In the genomic region with DNA sequence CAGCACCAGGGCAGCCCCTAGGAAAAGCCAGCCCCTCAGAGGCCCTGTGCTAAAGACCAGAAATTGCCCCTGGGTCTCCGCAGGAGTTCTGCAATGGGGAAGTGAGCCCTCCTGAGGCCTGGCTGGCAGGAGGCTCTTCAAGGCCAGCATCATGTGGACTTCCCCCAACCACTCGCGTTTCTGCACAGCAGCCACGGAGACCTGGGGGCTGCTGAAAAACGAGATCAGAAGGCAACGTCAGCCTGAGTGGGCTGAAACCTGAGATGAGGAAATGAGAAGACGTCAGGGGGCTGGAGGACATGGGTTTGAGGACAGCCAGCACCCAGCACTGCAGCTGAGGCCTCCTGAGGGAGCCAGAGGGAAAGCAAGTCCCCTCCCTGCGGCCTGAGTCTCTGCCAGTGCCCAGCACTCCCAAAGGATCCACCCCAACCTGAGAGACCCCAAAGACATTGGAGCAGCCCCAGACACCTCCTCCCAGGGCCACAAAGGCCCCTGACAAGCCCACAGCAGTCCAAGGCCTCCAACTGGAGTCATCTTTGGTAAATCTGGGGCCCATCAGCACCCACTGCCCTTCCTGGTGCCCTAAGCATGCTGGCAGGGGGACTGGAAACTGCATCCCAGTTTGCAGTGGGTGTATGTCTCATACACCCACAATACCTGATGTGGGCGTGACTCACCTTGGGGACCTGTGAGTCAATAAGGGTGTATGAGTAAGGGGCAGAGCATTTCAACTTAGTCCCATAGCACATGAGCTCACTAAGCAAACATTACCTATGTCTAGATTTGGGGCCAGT, we compare ENCODE assay signal across 8 cellular contexts. TPM values are rescaled to one million over a fixed set of nuclear protein-coding genes. Genes with fewer than 3 reads are reported as not detected.
DNase-seq lines count a peak whose midpoint lies in the region; ATAC-seq and TF ChIP-seq lines count a peak whose summit lies in the region.

No MANE protein-coding gene starts in this region.

- H3K4me3 ChIP-seq in ACC112 (ENCODE audit: low read depth, low read length) (no peak overlapping the region), left lung (no peak overlapping the region), body of pancreas (no peak overlapping the region)

- WGBS in body of pancreas, 2 donors: 46 to 54% methylated on average over 4 to 8 of the region's 9 CpGs

- ATAC-seq in GM18867 (IDR thresholded peaks at IDR 0.05; ENCODE audit: unreplicated experiment): peak; percentile 32
- ATAC-seq in HG03432 (IDR thresholded peaks at IDR 0.05; ENCODE audit: unreplicated experiment): peak; percentile 36
- ATAC-seq in left lung: peak; percentile 66
- no peak for ATAC-seq in body of pancreas

- DNase-seq in activated CD4-positive, alpha-beta T cell treated with anti-CD3 and anti-CD28 coated beads, Interleukin-2, amount 50 U/mL, for 4 hours: peak; percentile 42 to 61
- DNase-seq in left lung: no peak
- no peak for DNase-seq in NCI-H1048 (lab: John Stamatoyannopoulos, UW)
- no peak for DNase-seq in body of pancreas
- no peak for DNase-seq in middle frontal gyrus (ENCODE audit: extremely low spot score, low spot score)

- TF ChIP-seq CTCF in left lung (IDR thresholded peaks at IDR 0.05) (no peak), body of pancreas (IDR thresholded peaks at IDR 0.05) (no peak)

- H3K4me1 ChIP-seq in ACC112 (ENCODE audit: control insufficient read depth, insufficient read depth, low read length, unreplicated experiment) (peaks cover 79% of the 10 kb centered on the region), left lung (peaks cover 0 to 10% of the 10 kb centered on the region in 2 donors), body of pancreas (no peaks in the 10 kb centered on the region)

- H3K27ac ChIP-seq in ACC112 (ENCODE audit: low read depth, low read length): peak overlapping the region; percentile 79
- H3K27ac ChIP-seq in left lung: no peak overlapping the region
- no peak overlapping the region for H3K27ac ChIP-seq in body of pancreas

- intact Hi-C loops in left lung (cut with DNase I): no loop called here
- intact Hi-C loops in body of pancreas (cut with DNase I): no loop called here

- H3K27me3 ChIP-seq in ACC112 (ENCODE audit: insufficient read depth, low read length): no peaks in the 10 kb centered on the region
- H3K27me3 ChIP-seq in left lung: peaks cover 0 to 8% of the 10 kb centered on the region in 2 donors
- no peaks in the 10 kb centered on the region for H3K27me3 ChIP-seq in body of pancreas

- TF ChIP-seq POLR2A in body of pancreas (IDR thresholded peaks at IDR 0.05): no peak

- no peaks in the 10 kb centered on the region for H3K79me2 ChIP-seq in ACC112 (ENCODE audit: control insufficient read depth, insufficient read depth, low read length, unreplicated experiment)

- H3K36me3 ChIP-seq in ACC112 (ENCODE audit: insufficient read depth, low read length) (no peaks in the 10 kb centered on the region), left lung (no peaks in the 10 kb centered on the region), body of pancreas (replicated peaks in 1 of 2; ENCODE audit: insufficient read depth in 1 of 2, low read depth in 2 of 2) (no peaks in the 10 kb centered on the region)

- no peak overlapping the region for H2AFZ ChIP-seq in ACC112 (ENCODE audit: low read length, unreplicated experiment)

- H3K9me3 ChIP-seq in left lung (no peaks in the 10 kb centered on the region), body of pancreas (no peaks in the 10 kb centered on the region)

RNA-seq across cellular contexts. Expression of gene CYP11A1, which starts 29.2 kb away (rescaled TPM):
- total RNA-seq in left lung: under 1 TPM; 0.34 to 0.64 TPM
- total RNA-seq in body of pancreas: under 1 TPM; 0.26 to 0.99 TPM

RNA-seq across cellular contexts. Expression of gene SEMA7A, which starts 37.1 kb away (rescaled TPM):
- 1 to 10 TPM; 4.7 to 7.8 TPM for total RNA-seq in left lung
- under 1 TPM; 0.33 to 0.52 TPM for total RNA-seq in body of pancreas

Comparison
In these comparisons a context has a peak if more than half of its experiments do, and no peak if none do; other contexts are left out.
1. DNase-seq: peak in activated CD4-positive, alpha-beta T cell treated with anti-CD3 and anti-CD28 coated beads, Interleukin-2, amount 50 U/mL, for 4 hours (2 of 2); none in left lung (0 of 2), NCI-H1048 (single experiment), body of pancreas (0 of 4) and middle frontal gyrus (single experiment).